24 cellular contexts compared by ENCODE assay signal in the genomic region with DNA sequence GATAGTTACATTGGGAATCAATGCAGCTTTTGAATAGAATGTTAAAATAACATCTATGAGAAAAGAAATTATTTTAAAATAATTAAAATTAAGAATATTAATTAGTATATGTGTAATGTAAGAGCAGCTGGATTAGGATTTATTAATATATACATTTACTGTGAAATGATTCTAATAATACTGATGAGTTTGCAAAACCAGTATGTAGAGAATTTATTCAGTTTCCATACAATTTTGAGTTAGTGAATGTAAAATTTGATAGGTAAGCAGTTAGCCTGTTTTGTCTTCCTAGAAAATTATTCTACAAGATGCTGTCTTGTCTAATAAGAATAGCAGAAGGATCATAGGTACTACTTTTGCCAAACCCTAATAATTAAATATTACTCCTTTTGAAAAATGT.
DNase-seq lines count a peak whose midpoint lies in the region; ATAC-seq, FAIRE-seq and TF ChIP-seq lines count a peak whose summit lies in the region.
"Had no signal": no experiment of that assay in that cellular context is flagged by ENCODE, and none has a peak within 500 bp of the region (broad histone marks: within the 10 kb centered on the region; RNA-seq: fewer than 3 reads in every experiment).

No MANE protein-coding gene starts in this region.

- no peaks in the 10 kb centered on the region for H3K79me2 ChIP-seq in HepG2 (ENCODE audit: insufficient read depth, low read length)

- H3K9me3 ChIP-seq in HepG2 (ENCODE audit: low read length) (no peaks in the 10 kb centered on the region), right lobe of liver (no peaks in the 10 kb centered on the region)
- H3K9me3 ChIP-seq: BE2C, BLaER1 had no signal

- H3K27me3 ChIP-seq in HepG2 (ENCODE audit: control insufficient read depth in 1 of 2, insufficient read depth in 2 of 2, low read length in 2 of 2) (no peaks in the 10 kb centered on the region), right lobe of liver (no peaks in the 10 kb centered on the region)
- H3K27me3 ChIP-seq: BE2C, BLaER1 had no signal

- POLR2A ChIA-PET in HepG2 (lab: Yijun Ruan, JAX), result no interaction called here

- FAIRE-seq in HepG2 (lab: Jason Lieb, UNC), result no peak
- peak; percentile 47 for FAIRE-seq in islet of Langerhans (lab: Jason Lieb, UNC)
- FAIRE-seq: GM12878, GM12892, GM18507 had no signal

- TF ChIP-seq EP300 in HepG2 (IDR thresholded peaks at IDR 0.05; ENCODE audit: low read depth in 2 of 2, low read length in 2 of 2) (no peak), HepG2 (CRISPR knock-in tag; IDR thresholded peaks at IDR 0.05; ENCODE audit: borderline replicate concordance) (no peak)

- H3K4me1 ChIP-seq in HepG2 (ENCODE audit: insufficient read depth, low read length) (no peaks in the 10 kb centered on the region), right lobe of liver (no peaks in the 10 kb centered on the region)
- H3K4me1 ChIP-seq: BE2C, BLaER1 had no signal

- H3K4me3 ChIP-seq in HepG2 (replicated peaks in 1 of 3; ENCODE audit: insufficient read depth in 1 of 3, low read depth in 2 of 3, low read length in 3 of 3) (no peak overlapping the region), right lobe of liver (no peak overlapping the region)
- H3K4me3 ChIP-seq: BLaER1, GM12878 had no signal

- no peak for TF ChIP-seq RAD21 in HepG2 (CRISPR knock-in tag; IDR thresholded peaks at IDR 0.05)

- H3K36me3 ChIP-seq in HepG2 (replicated peaks in 1 of 2; ENCODE audit: control insufficient read depth in 1 of 2, insufficient read depth in 2 of 2, low read length in 2 of 2) (peaks cover 2 to 6% of the 10 kb centered on the region in 2 experiments; a peak in 3 of 5 replicates), right lobe of liver (peaks cover 0 to 4% (median 0%) of the 10 kb centered on the region in 4 donors)

- DNase-seq in HepG2 (ENCODE audit: low spot score), result no peak
- DNase-seq in right lobe of liver, result no peak
- DNase-seq in HT-29 (ENCODE audit: low spot score), result no peak
- DNase-seq in NCI-H1930 (lab: John Stamatoyannopoulos, UW), result no peak
- DNase-seq: ACHN; BE2C; C1 segment of cervical spinal cord; CD4-positive, alpha-beta memory T cell; CD4-positive, CD25-positive, alpha-beta regulatory T cell; CD8-positive, alpha-beta memory T cell; COR-L47; DMS 273 treated with DMSO at 0.1 percent for 48 hours; DMS153; DMS53; DMS79; DND-41; EL; GDM1 had no signal

- TF ChIP-seq CTCF in HepG2 (CRISPR knock-in tag; IDR thresholded peaks at IDR 0.05) (no peak), right lobe of liver (IDR thresholded peaks at IDR 0.05) (no peak)

- CTCF ChIA-PET in HepG2 (lab: Yijun Ruan, JAX; ENCODE audit: low intra/inter-chr PET ratio, low total read pairs), result no interaction called here

- no peak overlapping the region for H2AFZ ChIP-seq in HepG2 (ENCODE audit: low read length)

- in situ Hi-C loops in HepG2 (cut with HindIII; ENCODE audit: extremely low pct_ligation_motif_present, low pct_unique_long_range_greater_than_20kb), result no loop called here

- no TSS peak for BruUV-seq in HepG2 (replicated peaks; lab: Mats Ljungman, UMichigan)

- no peak overlapping the region for H3K4me2 ChIP-seq in HepG2 (ENCODE audit: low read depth, low read length)
- H3K4me2 ChIP-seq: BLaER1 had no signal

- no peaks in the 10 kb centered on the region for H4K20me1 ChIP-seq in HepG2 (ENCODE audit: insufficient read depth, low read length)
- H4K20me1 ChIP-seq: BLaER1 had no signal

- H3K27ac ChIP-seq in HepG2 (ENCODE audit: extremely low read length, insufficient read depth, low read length), result no peak overlapping the region
- no peak overlapping the region for H3K27ac ChIP-seq in right lobe of liver
- H3K27ac ChIP-seq: 22Rv1, BLaER1 had no signal

- no peak for TF ChIP-seq POLR2A in HepG2 (IDR thresholded peaks at IDR 0.05; ENCODE audit: insufficient read depth in 1 of 2, low read depth in 2 of 2, low read length in 2 of 2)
- TF ChIP-seq POLR2A in right lobe of liver (IDR thresholded peaks at IDR 0.05), result no peak

- H3K9ac ChIP-seq in HepG2 (ENCODE audit: insufficient read depth, low read depth, low read length), result no peak overlapping the region
- H3K9ac ChIP-seq: BLaER1 had no signal

- no peak for ATAC-seq in HepG2
- ATAC-seq in right lobe of liver, result no peak
- ATAC-seq: GM12878 had no signal

- intact Hi-C loops in HepG2 (cut with micrococcal nuclease; ENCODE audit: unreplicated experiment), result no loop called here
- intact Hi-C loops in right lobe of liver (cut with DNase I), result no loop called here

TF ChIP-seq in HepG2, 621 proteins besides CTCF, POLR2A, EP300 and RAD21:
- TF ChIP-seq HDAC2 (CRISPR knock-in tag; IDR thresholded peaks at IDR 0.05) (no peak), WIZ (CRISPR knock-in tag; IDR thresholded peaks at IDR 0.05) (no peak), FOXK1 (CRISPR knock-in tag; IDR thresholded peaks at IDR 0.05; ENCODE audit: borderline replicate concordance, low read depth) (no peak), ATAD3A (CRISPR knock-in tag; IDR thresholded peaks at IDR 0.05) (no peak), MAFK (conservative IDR thresholded peaks at IDR 0.05 in 1 of 2, IDR thresholded peaks at IDR 0.05 in 1 of 2; ENCODE audit: low read length in 2 of 2) (peak; percentile 51 to 78), U2AF1 (optimal IDR thresholded peaks at IDR 0.05; ENCODE audit: low read depth, low read length) (no peak), MAFF (IDR thresholded peaks at IDR 0.05; ENCODE audit: low read depth, low read length) (peak; percentile 66; the same call in 1 of the 2 replicates), ZFYVE20 (CRISPR knock-in tag; IDR thresholded peaks at IDR 0.05; ENCODE audit: borderline replicate concordance, low read depth) (no peak), ZNF567 (CRISPR knock-in tag; IDR thresholded peaks at IDR 0.05; ENCODE audit: borderline replicate concordance) (no peak), ZC3H13 (CRISPR knock-in tag; IDR thresholded peaks at IDR 0.05) (no peak), ZBTB20 (CRISPR knock-in tag; IDR thresholded peaks at IDR 0.05; ENCODE audit: borderline replicate concordance, low read depth) (no peak), ZSCAN9 (CRISPR knock-in tag; IDR thresholded peaks at IDR 0.05; ENCODE audit: borderline replicate concordance) (no peak), CEBPG (CRISPR knock-in tag; IDR thresholded peaks at IDR 0.05) (no peak), ZNF563 (CRISPR knock-in tag; IDR thresholded peaks at IDR 0.05) (no peak), GLI4 (CRISPR knock-in tag; IDR thresholded peaks at IDR 0.05; ENCODE audit: borderline replicate concordance) (no peak)
- TF ChIP-seq, protein P1, sequence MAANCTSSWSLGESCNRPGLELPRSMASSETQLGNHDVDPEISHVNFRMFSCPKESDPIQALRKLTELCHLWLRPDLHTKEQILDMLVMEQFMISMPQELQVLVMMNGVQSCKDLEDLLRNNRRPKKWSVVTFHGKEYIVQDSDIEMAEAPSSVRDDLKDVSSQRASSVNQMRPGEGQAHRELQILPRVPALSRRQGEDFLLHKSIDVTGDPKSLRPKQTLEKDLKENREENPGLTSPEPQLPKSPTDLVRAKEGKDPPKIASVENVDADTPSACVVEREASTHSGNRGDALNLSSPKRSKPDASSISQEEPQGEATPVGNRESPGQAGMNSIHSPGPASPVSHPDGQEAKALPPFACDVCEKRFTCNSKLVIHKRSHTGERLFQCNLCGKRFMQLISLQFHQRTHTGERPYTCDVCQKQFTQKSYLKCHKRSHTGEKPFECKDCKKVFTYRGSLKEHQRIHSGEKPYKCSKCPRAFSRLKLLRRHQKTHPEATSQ (CRISPR knock-in tag; IDR thresholded peaks at IDR 0.05; ENCODE audit: borderline replicate concordance), result no peak
TF ChIP-seq in HepG2: peak in this region for 2.
